ENCODE assay signal across 17 cellular contexts in genomic region chr1:68590473-68590872, GRCh38.
"Had no signal": no experiment of that assay in that cellular context is flagged by ENCODE, and none has a peak within 500 bp of the region (broad histone marks: within the 10 kb centered on the region; RNA-seq: fewer than 3 reads in every experiment).

No MANE protein-coding gene starts in this region.

- H3K36me3 Mint-ChIP-seq: neural progenitor cell had no signal

- H3K4me2 ChIP-seq: neural progenitor cell had no signal

- H3K27ac Mint-ChIP-seq: activated CD4-positive, alpha-beta memory T cell treated with anti-CD3 and anti-CD28 coated beads, Interleukin-2, amount 10 ng/mL, durations not matched to agents 7 days and 5 days; neural progenitor cell had no signal

- H3K9me3 Mint-ChIP-seq: activated CD4-positive, alpha-beta memory T cell treated with anti-CD3 and anti-CD28 coated beads, Interleukin-2, amount 10 ng/mL, durations not matched to agents 7 days and 5 days; neural progenitor cell had no signal

- H3K27me3 Mint-ChIP-seq: activated CD4-positive, alpha-beta memory T cell treated with anti-CD3 and anti-CD28 coated beads, Interleukin-2, amount 10 ng/mL, durations not matched to agents 7 days and 5 days had no signal

- H3K4me1 ChIP-seq: ascending aorta, lower lobe of right lung, neural progenitor cell, pancreas, stomach had no signal

- DNase-seq: activated CD4-positive, alpha-beta memory T cell treated with anti-CD3 and anti-CD28 coated beads, Interleukin-2, amount 10 ng/mL, durations not matched to agents 7 days and 5 days; activated T-cell treated with anti-CD3 and anti-CD28 coated beads, Interleukin-2, amount 50 U/mL, for 48 hours; caudate nucleus; effector CD8-positive, alpha-beta T cell; erythroblast; hypothalamus; left cardiac atrium; lower lobe of right lung; midbrain; pancreas; retina; stomach; T-helper 9 cell had no signal

- H3K27me3 ChIP-seq: ascending aorta, neural progenitor cell, pancreas, stomach had no signal

- H3K9ac ChIP-seq: neural progenitor cell had no signal

- H3K36me3 ChIP-seq: ascending aorta, lower lobe of right lung, neural progenitor cell, pancreas, stomach, thoracic aorta had no signal

- H2AFZ ChIP-seq: neural progenitor cell had no signal

- H3K27ac ChIP-seq: ascending aorta, coronary artery, lower lobe of right lung, neural progenitor cell, pancreas, stomach, thoracic aorta had no signal

- FAIRE-seq: pancreas had no signal

- H3K4me3 ChIP-seq: ascending aorta, coronary artery, lower lobe of right lung, neural progenitor cell, pancreas, stomach, thoracic aorta had no signal

- H3K9me3 ChIP-seq: ascending aorta, lower lobe of right lung, pancreas, stomach, thoracic aorta had no signal

- H3K4me1 Mint-ChIP-seq: activated CD4-positive, alpha-beta memory T cell treated with anti-CD3 and anti-CD28 coated beads, Interleukin-2, amount 10 ng/mL, durations not matched to agents 7 days and 5 days; neural progenitor cell had no signal

- H3K4me3 Mint-ChIP-seq: activated CD4-positive, alpha-beta memory T cell treated with anti-CD3 and anti-CD28 coated beads, Interleukin-2, amount 10 ng/mL, durations not matched to agents 7 days and 5 days; neural progenitor cell had no signal
